Comparison of ENCODE assay signal across 10 cellular contexts in the genomic region with DNA sequence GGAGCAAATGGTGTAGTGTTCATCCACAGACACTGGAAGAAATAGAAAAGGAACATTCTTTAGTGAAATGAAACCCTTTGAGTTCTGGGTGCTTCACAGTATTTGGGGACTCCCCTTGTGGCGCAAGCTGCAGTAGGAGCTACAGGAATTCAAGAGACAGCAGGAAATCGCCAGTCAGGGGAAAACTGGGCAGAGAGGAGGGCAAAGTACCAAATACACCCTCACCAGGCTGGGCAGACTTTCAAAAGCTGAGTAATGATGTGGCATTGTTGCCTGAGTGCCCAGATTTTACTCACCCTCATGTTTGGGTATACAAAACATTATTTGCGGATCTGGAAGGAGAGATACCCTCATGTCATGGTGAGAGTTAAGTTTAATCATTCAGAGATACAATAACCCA.
DNase-seq lines count a peak whose midpoint lies in the region; TF ChIP-seq lines count a peak whose summit lies in the region.
"Had no signal": no experiment of that assay in that cellular context is flagged by ENCODE, and none has a peak within 500 bp of the region (broad histone marks: within the 10 kb centered on the region; RNA-seq: fewer than 3 reads in every experiment).

No MANE protein-coding gene starts in this region.

- DNase-seq in GM03348 (ENCODE audit: low spot score) (peak; percentile 64), RKO (ENCODE audit: low spot score) (peak; percentile 16), dermis blood vessel endothelial cell (peak; percentile 19), osteocyte (ENCODE audit: extremely low spot score, unreplicated experiment) (no peak), SHP77 (lab: John Stamatoyannopoulos, UW) (no peak), nephron progenitor cell (no peak), MM.1S (no peak), NOMO-1 (lab: John Stamatoyannopoulos, UW; ENCODE audit: unreplicated experiment in 2 of 2) (no peak)
- DNase-seq: T-helper 17 cell had no signal

- H3K79me2 ChIP-seq in MM.1S (ENCODE audit: low read length): no peaks in the 10 kb centered on the region

- H3K27ac Mint-ChIP-seq in osteocyte (ENCODE audit: unreplicated experiment) (peak overlapping the region; percentile 82), nephron progenitor cell (no peak overlapping the region)
- H3K27ac Mint-ChIP-seq: T-helper 17 cell had no signal

- no peak overlapping the region for H3K4me3 Mint-ChIP-seq in osteocyte (ENCODE audit: unreplicated experiment)
- H3K4me3 Mint-ChIP-seq in nephron progenitor cell: no peak overlapping the region
- H3K4me3 Mint-ChIP-seq: T-helper 17 cell had no signal

- H3K4me3 ChIP-seq in MM.1S (ENCODE audit: low read length): no peak overlapping the region

- TF ChIP-seq CTCF in osteocyte (IDR thresholded peaks at IDR 0.05) (peak; percentile 9), nephron progenitor cell (IDR thresholded peaks at IDR 0.05) (no peak), MM.1S (IDR thresholded peaks at IDR 0.05; ENCODE audit: low read length) (no peak)

- H3K4me1 Mint-ChIP-seq in osteocyte (ENCODE audit: unreplicated experiment) (peaks cover 21% of the 10 kb centered on the region), nephron progenitor cell (peaks cover 12% of the 10 kb centered on the region)
- H3K4me1 Mint-ChIP-seq: T-helper 17 cell had no signal

- no peak overlapping the region for H3K4me2 ChIP-seq in MM.1S (ENCODE audit: low read depth, low read length)

- no peak overlapping the region for H3K9ac ChIP-seq in MM.1S (ENCODE audit: low read length)

- no peaks in the 10 kb centered on the region for H3K27me3 ChIP-seq in MM.1S (replicated peaks; ENCODE audit: insufficient read depth, low read length)

- no peaks in the 10 kb centered on the region for H3K9me3 ChIP-seq in MM.1S (replicated peaks; ENCODE audit: insufficient read depth, low read length)

- H3K27ac ChIP-seq in MM.1S (ENCODE audit: low read length): no peak overlapping the region
- H3K27ac ChIP-seq: HL-60 had no signal

- H3K36me3 Mint-ChIP-seq in osteocyte (ENCODE audit: unreplicated experiment): no peaks in the 10 kb centered on the region
- no peaks in the 10 kb centered on the region for H3K36me3 Mint-ChIP-seq in nephron progenitor cell (ENCODE audit: low read depth)

- no peaks in the 10 kb centered on the region for H3K9me2 ChIP-seq in MM.1S (replicated peaks; ENCODE audit: insufficient read depth, low read length)

- H2AFZ ChIP-seq in MM.1S (ENCODE audit: low read length): no peak overlapping the region

- H3K9me3 Mint-ChIP-seq in osteocyte (ENCODE audit: unreplicated experiment): no peaks in the 10 kb centered on the region
- peaks cover 32% of the 10 kb centered on the region for H3K9me3 Mint-ChIP-seq in nephron progenitor cell

- no peaks in the 10 kb centered on the region for H3K4me1 ChIP-seq in MM.1S (ENCODE audit: low read length)

- no peaks in the 10 kb centered on the region for H3F3A ChIP-seq in MM.1S (ENCODE audit: insufficient read depth, low read length)

- no peaks in the 10 kb centered on the region for H4K20me1 ChIP-seq in MM.1S (ENCODE audit: insufficient read depth, low read length)

- no peaks in the 10 kb centered on the region for H3K27me3 Mint-ChIP-seq in osteocyte (ENCODE audit: unreplicated experiment)
- no peaks in the 10 kb centered on the region for H3K27me3 Mint-ChIP-seq in nephron progenitor cell (ENCODE audit: low read depth, poor library complexity)

- H3K36me3 ChIP-seq in MM.1S (replicated peaks; ENCODE audit: insufficient read depth, low read length): no peaks in the 10 kb centered on the region

Comparison
In these comparisons a context has a peak if more than half of its experiments do, and no peak if none do; other contexts are left out.
1. DNase-seq: peak in GM03348 (single experiment), RKO (single experiment) and dermis blood vessel endothelial cell (single experiment); none in osteocyte (single experiment), SHP77 (0 of 2), nephron progenitor cell (single experiment), MM.1S (single experiment) and NOMO-1 (0 of 2).